1 cellular context compared by ENCODE assay signal in genomic region chr2:54589038-54589339, GRCh38.
TF ChIP-seq lines count a peak whose summit lies in the region.

No MANE protein-coding gene starts in this region.

TF ChIP-seq in GM23338, 12 proteins besides CTCF, POLR2A, EP300 and RAD21 (continued from another document):
- TF ChIP-seq ZNF462 (CRISPR knock-in tag; IDR thresholded peaks at IDR 0.05) (no peak), CREB1 (CRISPR knock-in tag; IDR thresholded peaks at IDR 0.05; ENCODE audit: low read depth) (no peak), ZNF331 (CRISPR knock-in tag; IDR thresholded peaks at IDR 0.05; ENCODE audit: low read depth) (no peak), STAT1 (IDR thresholded peaks at IDR 0.05; ENCODE audit: unreplicated experiment) (no peak), ZNF114 (CRISPR knock-in tag; IDR thresholded peaks at IDR 0.05) (no peak), REST (IDR thresholded peaks at IDR 0.05; ENCODE audit: unreplicated experiment) (no peak)
